Comparison of ENCODE assay signal across 16 cellular contexts in the genomic region with DNA sequence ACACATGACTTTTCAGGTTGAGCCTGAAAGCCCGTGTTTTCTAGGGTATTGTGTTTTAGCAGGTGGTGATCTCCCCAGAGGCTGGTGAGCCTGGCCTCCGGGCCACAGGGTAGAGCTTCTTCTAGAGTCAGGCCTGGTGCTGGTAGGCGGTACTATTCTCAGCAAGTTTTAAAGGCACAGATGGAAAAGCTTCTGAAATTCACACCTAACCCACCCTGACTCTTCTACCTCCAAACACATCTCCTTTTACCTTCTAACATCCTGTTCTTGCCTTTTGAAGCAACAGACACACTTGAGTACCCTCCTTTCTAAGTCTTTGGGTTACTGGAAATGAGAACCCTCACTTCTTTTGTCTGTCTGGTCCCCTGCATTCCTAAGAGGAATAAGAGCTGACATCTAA.
DNase-seq lines count a peak whose midpoint lies in the region; ATAC-seq and TF ChIP-seq lines count a peak whose summit lies in the region.
"Had no signal": no experiment of that assay in that cellular context is flagged by ENCODE, and none has a peak within 500 bp of the region (broad histone marks: within the 10 kb centered on the region; RNA-seq: fewer than 3 reads in every experiment).

No MANE protein-coding gene starts in this region.

- peaks cover 10% of the 10 kb centered on the region for H3K27me3 Mint-ChIP-seq in activated T-helper 17 cell treated with anti-CD3 and anti-CD28 coated beads, Interleukin-2, amount 50 U/mL, for 72 hours

- DNase-seq in stimulated activated CD4-positive, alpha-beta T cell treated with anti-CD3 and anti-CD28 coated beads, Interleukin-2, amount 100 ng/mL, for 48 hours = no peak
- DNase-seq in HAP-1 (ENCODE audit: low spot score in 2 of 2) = no peak
- no peak for DNase-seq in globus pallidus (ENCODE audit: low spot score)
- DNase-seq: adrenal gland, DND-41, NCI-H1105 treated with DMSO at 0.1 percent for 48 hours, NCI-H510A treated with DMSO at 0.1 percent for 48 hours, RPMI8226, stomach, T-helper 9 cell had no signal

- H3K4me3 ChIP-seq in HAP-1 = no peak overlapping the region
- H3K4me3 ChIP-seq: adrenal gland, stomach had no signal

- no peak for TF ChIP-seq POLR2A in GM18505 (IDR thresholded peaks at IDR 0.05; ENCODE audit: borderline replicate concordance, extremely low read depth, insufficient read depth, insufficient read length)

- H3K4me1 Mint-ChIP-seq in activated T-helper 17 cell treated with anti-CD3 and anti-CD28 coated beads, Interleukin-2, amount 50 U/mL, for 72 hours = no peaks in the 10 kb centered on the region

- in situ Hi-C loops in HAP-1 (cut with MboI; ENCODE audit: low sequenced_read_pairs) = no loop called here

- H3K9me3 Mint-ChIP-seq in activated T-helper 17 cell treated with anti-CD3 and anti-CD28 coated beads, Interleukin-2, amount 50 U/mL, for 72 hours = no peaks in the 10 kb centered on the region
- H3K9me3 Mint-ChIP-seq: dendritic cell treated with granulocyte-macrophage colony-stimulating factor and Interleukin-4, amounts not matched to agents 40 ng/mL and 50 ng/mL, for 4 days had no signal

- H3K4me1 ChIP-seq in HAP-1 = no peaks in the 10 kb centered on the region
- H3K4me1 ChIP-seq: adrenal gland had no signal

- H3K4me3 Mint-ChIP-seq in activated T-helper 17 cell treated with anti-CD3 and anti-CD28 coated beads, Interleukin-2, amount 50 U/mL, for 72 hours = no peak overlapping the region
- H3K4me3 Mint-ChIP-seq: dendritic cell treated with granulocyte-macrophage colony-stimulating factor and Interleukin-4, amounts not matched to agents 40 ng/mL and 50 ng/mL, for 4 days had no signal

- no peaks in the 10 kb centered on the region for H3K36me3 ChIP-seq in HAP-1 (replicated peaks)
- H3K36me3 ChIP-seq: adrenal gland had no signal

- no peaks in the 10 kb centered on the region for H3K9me3 ChIP-seq in HAP-1
- H3K9me3 ChIP-seq: adrenal gland, stomach had no signal

- ATAC-seq in GM18505 (IDR thresholded peaks at IDR 0.05; ENCODE audit: unreplicated experiment) (peak; percentile 77), GM19467 (IDR thresholded peaks at IDR 0.05; ENCODE audit: unreplicated experiment) (peak; percentile 86), HG03025 (IDR thresholded peaks at IDR 0.05; ENCODE audit: low FRiP score, unreplicated experiment) (peak; percentile 61), GM19328 (IDR thresholded peaks at IDR 0.05; ENCODE audit: unreplicated experiment) (no peak)
- ATAC-seq in activated T-helper 17 cell treated with anti-CD3 and anti-CD28 coated beads, Interleukin-2, amount 50 U/mL, for 72 hours (replicated peaks) = no peak

- no peaks in the 10 kb centered on the region for H3K36me3 Mint-ChIP-seq in activated T-helper 17 cell treated with anti-CD3 and anti-CD28 coated beads, Interleukin-2, amount 50 U/mL, for 72 hours (ENCODE audit: low read depth)

- peak overlapping the region; percentile 19 for H3K27ac Mint-ChIP-seq in activated T-helper 17 cell treated with anti-CD3 and anti-CD28 coated beads, Interleukin-2, amount 50 U/mL, for 72 hours
- H3K27ac Mint-ChIP-seq: dendritic cell treated with granulocyte-macrophage colony-stimulating factor and Interleukin-4, amounts not matched to agents 40 ng/mL and 50 ng/mL, for 4 days had no signal

- no peaks in the 10 kb centered on the region for H3K27me3 ChIP-seq in HAP-1 (ENCODE audit: low read depth)
- H3K27me3 ChIP-seq: adrenal gland, stomach had no signal

Comparison
In these comparisons a context has a peak if more than half of its experiments do, and no peak if none do; other contexts are left out.
1. ATAC-seq: peak in GM18505 (single experiment), GM19467 (single experiment) and HG03025 (single experiment); none in activated T-helper 17 cell treated with anti-CD3 and anti-CD28 coated beads, Interleukin-2, amount 50 U/mL, for 72 hours (single experiment) and GM19328 (single experiment).